8 cellular contexts compared by ENCODE assay signal in genomic region chr4:17511041-17511949, GRCh38. TPM values are rescaled to one million over a fixed set of nuclear protein-coding genes. Genes with fewer than 3 reads are reported as not detected.
DNase-seq lines count a peak whose midpoint lies in the region; ATAC-seq and TF ChIP-seq lines count a peak whose summit lies in the region.

No MANE protein-coding gene starts in this region.

- no peaks in the 10 kb centered on the region for H3K9me3 Mint-ChIP-seq in activated B cell treated with CpG ODN at 0.5 μM for 24 hours

- CTCF ChIA-PET in activated B cell treated with CpG ODN at 0.5 μM for 24 hours (lab: Charles Lee) = interaction anchor here (1.2 kb wide), 1 partner anchor 37 kb away, joined by 3 read pairs; no protein-coding TSS in a partner anchor

- H3K4me3 ChIP-seq in lower leg skin (ENCODE audit: low read depth, poor library complexity, severe bottlenecking) = peak overlapping the region; percentile 70

- peaks cover 19% of the 10 kb centered on the region for H3K4me1 Mint-ChIP-seq in activated B cell treated with CpG ODN at 0.5 μM for 24 hours

- POLR2A ChIA-PET in activated B cell treated with CpG ODN at 0.5 μM for 24 hours (lab: Charles Lee) = no interaction called here

- intact Hi-C loops in activated B cell treated with CpG ODN at 0.5 μM for 24 hours (cut with micrococcal nuclease) = loop anchor here (1.0 to 2.0 kb wide), 3 partner anchors 66 to 512 kb away; partner anchors contain the start of genes DCAF16, LAP3 and NCAPG
- intact Hi-C loops in lower leg skin (cut with DNase I; ENCODE audit: low total_unique reads) = no loop called here

- WGBS in lower leg skin, 2 donors = 3 to 6% methylated on average over 37 to 44 of the region's 44 CpGs

- TF ChIP-seq CTCF in activated B cell treated with CpG ODN at 0.5 μM for 24 hours (IDR thresholded peaks at IDR 0.05) (no peak), lower leg skin (IDR thresholded peaks at IDR 0.05) (no peak)

- peak overlapping the region; percentile 62 for H3K27ac Mint-ChIP-seq in activated B cell treated with CpG ODN at 0.5 μM for 24 hours

- peak overlapping the region; percentile 95 for H3K4me3 Mint-ChIP-seq in activated B cell treated with CpG ODN at 0.5 μM for 24 hours

- DNase-seq in Daoy (ENCODE audit: low read depth) (peak; percentile 48), HT1080 (ENCODE audit: low read depth) (peak; percentile 17), activated B cell treated with CpG ODN at 0.5 μM for 24 hours (peak; percentile 31), dedifferentiated amniotic fluid mesenchymal stem cell (ENCODE audit: extremely low spot score) (peak; percentile 15), lower leg skin (ENCODE audit: low spot score in 2 of 2) (peak; percentile 21 to 89), NCI-H345 (lab: John Stamatoyannopoulos, UW) (no peak)
- peak; percentile 59 for DNase-seq in stimulated activated CD4-positive, alpha-beta T cell treated with anti-CD3 and anti-CD28 coated beads, Interleukin-4, amount 100 ng/mL, for 4 hours

- ATAC-seq in GM21381 (IDR thresholded peaks at IDR 0.05; ENCODE audit: unreplicated experiment) (peak; percentile 60), activated B cell treated with CpG ODN at 0.5 μM for 24 hours (ENCODE audit: low read depth) (peak; percentile 64)

- H3K36me3 Mint-ChIP-seq in activated B cell treated with CpG ODN at 0.5 μM for 24 hours (ENCODE audit: low read depth) = peaks cover 7% of the 10 kb centered on the region

- H3K27me3 Mint-ChIP-seq in activated B cell treated with CpG ODN at 0.5 μM for 24 hours = peaks cover 2% of the 10 kb centered on the region

- TF ChIP-seq POLR2A in lower leg skin (IDR thresholded peaks at IDR 0.05) = no peak

RNA-seq across cellular contexts. Expression of gene QDPR, which starts 0.6 kb away (rescaled TPM):
- total RNA-seq in Daoy (2014; rRNA removed; shearing (Covaris generic)) = 29.0 and 30.5 TPM in 2 replicates
- 12.2 and 31.5 TPM in 2 replicates for total RNA-seq in HT1080 (2014; rRNA removed; shearing (Covaris generic))
- polyA plus RNA-seq in HT1080 (2015; cell fraction: cytosol; rRNA removed) = 68.6 and 70.9 TPM in 2 replicates
- 23.2 and 26.9 TPM in 2 replicates for polyA plus RNA-seq in HT1080 (2015; cell fraction: nucleus; rRNA removed)
- 7.2 and 8.9 TPM in 2 replicates for total RNA-seq in activated B cell treated with CpG ODN at 0.5 μM for 24 hours
- 1 to 10 TPM; 3.8 to 9.7 (median 5.9) TPM for total RNA-seq in lower leg skin

RNA-seq across cellular contexts. Expression of gene CLRN2, which starts 3.7 kb away (rescaled TPM):
- total RNA-seq in Daoy (2014; rRNA removed; shearing (Covaris generic)) = not detected in 2 replicates
- not detected in 2 replicates for total RNA-seq in HT1080 (2014; rRNA removed; shearing (Covaris generic))
- not detected in 2 replicates for polyA plus RNA-seq in HT1080 (2015; cell fraction: cytosol; rRNA removed)
- not detected in 2 replicates for polyA plus RNA-seq in HT1080 (2015; cell fraction: nucleus; rRNA removed)
- total RNA-seq in activated B cell treated with CpG ODN at 0.5 μM for 24 hours (not detected in 2 replicates), lower leg skin (not detected)
